In genomic region chr2:174076948-174077347, GRCh38 we compare ENCODE assay signal across 14 cellular contexts.
DNase-seq lines count a peak whose midpoint lies in the region; ATAC-seq, FAIRE-seq and TF ChIP-seq lines count a peak whose summit lies in the region.
"Had no signal": no experiment of that assay in that cellular context is flagged by ENCODE, and none has a peak within 500 bp of the region (broad histone marks: within the 10 kb centered on the region; RNA-seq: fewer than 3 reads in every experiment).

No MANE protein-coding gene starts in this region.

- TF ChIP-seq CTCF in D721Med (IDR thresholded peaks at IDR 0.05; ENCODE audit: insufficient read depth, missing control alignments) (no peak), LNCaP clone FGC (IDR thresholded peaks at IDR 0.05; ENCODE audit: control insufficient read depth, extremely low read depth, insufficient read depth) (no peak), GM10248 (IDR thresholded peaks at IDR 0.05; ENCODE audit: control extremely low read depth, extremely low read depth, low read depth, missing control alignments) (no peak)

- no peak for DNase-seq in D721Med (ENCODE audit: insufficient read length, low spot score)
- DNase-seq in LNCaP clone FGC (ENCODE audit: low read depth): peak; percentile 17
- peak; percentile 10 for DNase-seq in NCI-H2171 (lab: John Stamatoyannopoulos, UW)
- peak; percentile 39 for DNase-seq in NCI-H748 treated with DMSO at 0.1 percent for 48 hours (lab: John Stamatoyannopoulos, UW)
- DNase-seq in GM10248 (ENCODE audit: extremely low spot score): no peak
- DNase-seq in T-helper 1 cell: no peak
- DNase-seq: ACHN; CD4-positive, CD25-positive, alpha-beta regulatory T cell; NCI-H1930; SHP77; T-helper 17 cell had no signal

- CTCF ChIA-PET in GM10248 (lab: Yijun Ruan, JAX): interaction anchor here (1.3 kb wide), 1 partner anchor 34 kb away, joined by 4 read pairs; no protein-coding TSS in a partner anchor

- H3K4me3 ChIP-seq in LNCaP clone FGC (ENCODE audit: low read depth, low read length): no peak overlapping the region

- POLR2A ChIA-PET in GM10248 (lab: Yijun Ruan, JAX): no interaction called here

- ATAC-seq in GM18505 (IDR thresholded peaks at IDR 0.05; ENCODE audit: unreplicated experiment): no peak
- ATAC-seq: HCT116, T-helper 17 cell had no signal

- FAIRE-seq in D721Med (lab: Jason Lieb, UNC): peak; percentile 88
- FAIRE-seq: RCC 7860 had no signal

- TF ChIP-seq POLR2A in GM18505 (IDR thresholded peaks at IDR 0.05; ENCODE audit: borderline replicate concordance, extremely low read depth, insufficient read depth, insufficient read length): no peak

Comparison
In these comparisons a context has a peak if more than half of its experiments do, and no peak if none do; other contexts are left out.
1. DNase-seq: peak in LNCaP clone FGC (single experiment), NCI-H2171 (single experiment) and NCI-H748 treated with DMSO at 0.1 percent for 48 hours (single experiment); none in D721Med (single experiment), GM10248 (single experiment) and T-helper 1 cell (0 of 5).